ENCODE assay signal across 28 cellular contexts in the genomic region with DNA sequence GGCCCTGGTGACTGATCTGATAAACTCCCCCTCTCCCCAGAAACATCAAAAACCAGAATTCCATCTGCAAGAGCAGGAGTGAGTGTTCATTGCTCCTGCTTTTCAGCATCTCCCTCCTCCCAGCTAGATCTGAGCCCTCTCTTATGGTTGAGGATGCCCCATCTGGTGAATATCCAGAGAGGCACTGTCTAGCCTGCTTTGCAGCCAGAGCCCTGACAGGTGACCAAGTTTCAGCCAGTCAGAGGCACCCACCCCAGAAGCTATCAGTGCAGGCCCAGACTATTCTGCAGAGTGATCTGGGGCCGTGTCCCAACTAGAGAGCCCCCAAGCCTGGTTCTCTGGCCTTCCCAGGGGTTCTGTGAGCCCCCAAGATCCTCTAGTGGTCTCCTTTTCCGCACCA. TPM values are rescaled to one million over a fixed set of nuclear protein-coding genes. Genes with fewer than 3 reads are reported as not detected.
DNase-seq lines count a peak whose midpoint lies in the region; ATAC-seq, FAIRE-seq and TF ChIP-seq lines count a peak whose summit lies in the region.
"Had no signal": no experiment of that assay in that cellular context is flagged by ENCODE, and none has a peak within 500 bp of the region (broad histone marks: within the 10 kb centered on the region; RNA-seq: fewer than 3 reads in every experiment).

No MANE protein-coding gene starts in this region.

- TF ChIP-seq POLR2A in HepG2 (IDR thresholded peaks at IDR 0.05; ENCODE audit: insufficient read depth in 1 of 2, low read depth in 2 of 2, low read length in 2 of 2) = no peak
- no peak for TF ChIP-seq POLR2A in right lobe of liver (IDR thresholded peaks at IDR 0.05)
- no peak for TF ChIP-seq POLR2A in body of pancreas (IDR thresholded peaks at IDR 0.05)

- peak; percentile 55 for ATAC-seq in HepG2
- no peak for ATAC-seq in right lobe of liver
- peak; percentile 32; the same call in 1 of the 2 replicates for ATAC-seq in PC-3
- peak; percentile 16 for ATAC-seq in esophagus mucosa
- ATAC-seq in activated T-cell treated with anti-CD3 and anti-CD28 coated beads, Interleukin-2, amount 50 U/mL, for 72 hours (replicated peaks in 1 of 2) = no peak
- no peak for ATAC-seq in body of pancreas
- no peak for ATAC-seq in GM21723 (IDR thresholded peaks at IDR 0.05; ENCODE audit: unreplicated experiment)
- ATAC-seq: activated CD4-positive, CD25-positive, alpha-beta regulatory T cell treated with anti-CD3 and anti-CD28 coated beads, Interleukin-2, amount 50 U/mL, for 24 hours; left colon; naive thymus-derived CD4-positive, alpha-beta T cell; pancreas had no signal

- TF ChIP-seq EP300 in HepG2 (IDR thresholded peaks at IDR 0.05; ENCODE audit: low read depth in 2 of 2, low read length in 2 of 2) = no peak
- no peak for TF ChIP-seq EP300 in HepG2 (CRISPR knock-in tag; IDR thresholded peaks at IDR 0.05; ENCODE audit: borderline replicate concordance)

- peaks cover 22 to 68% of the 10 kb centered on the region in 2 experiments for H3K27me3 ChIP-seq in HepG2 (ENCODE audit: control insufficient read depth in 1 of 2, insufficient read depth in 2 of 2, low read length in 2 of 2)
- no peaks in the 10 kb centered on the region for H3K27me3 ChIP-seq in right lobe of liver
- peaks cover 59% of the 10 kb centered on the region for H3K27me3 ChIP-seq in PC-3 (ENCODE audit: low read length)
- H3K27me3 ChIP-seq in body of pancreas = no peaks in the 10 kb centered on the region
- H3K27me3 ChIP-seq: pancreas, testis had no signal

- peaks cover 4% of the 10 kb centered on the region for H3K4me1 Mint-ChIP-seq in activated T-cell treated with anti-CD3 and anti-CD28 coated beads, Interleukin-2, amount 50 U/mL, for 72 hours (ENCODE audit: low read depth)
- H3K4me1 Mint-ChIP-seq: activated CD4-positive, alpha-beta memory T cell treated with anti-CD3 and anti-CD28 coated beads, Interleukin-2, amount 10 ng/mL, durations not matched to agents 7 days and 5 days; activated naive CD8-positive, alpha-beta T cell treated with anti-CD3 and anti-CD28 coated beads, Interleukin-2, amount 10 ng/mL, durations not matched to agents 7 days and 5 days; CD14-positive monocyte; IgD-negative memory B cell; naive thymus-derived CD4-positive, alpha-beta T cell had no signal

- no peaks in the 10 kb centered on the region for H3K9me3 Mint-ChIP-seq in activated T-cell treated with anti-CD3 and anti-CD28 coated beads, Interleukin-2, amount 50 U/mL, for 72 hours
- H3K9me3 Mint-ChIP-seq: activated CD4-positive, alpha-beta memory T cell treated with anti-CD3 and anti-CD28 coated beads, Interleukin-2, amount 10 ng/mL, durations not matched to agents 7 days and 5 days; activated naive CD8-positive, alpha-beta T cell treated with anti-CD3 and anti-CD28 coated beads, Interleukin-2, amount 10 ng/mL, durations not matched to agents 7 days and 5 days; naive thymus-derived CD4-positive, alpha-beta T cell had no signal

- FAIRE-seq in HepG2 (lab: Jason Lieb, UNC) = no peak
- FAIRE-seq: astrocyte, pancreas had no signal

- CTCF ChIA-PET in HepG2 (lab: Yijun Ruan, JAX; ENCODE audit: low intra/inter-chr PET ratio, low total read pairs) (no interaction called here), PC-3 (lab: Charles Lee) (no interaction called here)

- no peaks in the 10 kb centered on the region for H3F3A ChIP-seq in PC-3 (ENCODE audit: low read length, unreplicated experiment)

- no peak for TF ChIP-seq CTCF in HepG2 (CRISPR knock-in tag; IDR thresholded peaks at IDR 0.05)
- no peak for TF ChIP-seq CTCF in right lobe of liver (IDR thresholded peaks at IDR 0.05)
- no peak for TF ChIP-seq CTCF in PC-3 (conservative IDR thresholded peaks at IDR 0.05; ENCODE audit: low read depth, low read length)
- TF ChIP-seq CTCF in body of pancreas (IDR thresholded peaks at IDR 0.05) = no peak

- in situ Hi-C loops in HepG2 (cut with HindIII; ENCODE audit: extremely low pct_ligation_motif_present, low pct_unique_long_range_greater_than_20kb) = no loop called here

- H3K4me3 ChIP-seq in HepG2 (replicated peaks in 1 of 3; ENCODE audit: insufficient read depth in 1 of 3, low read depth in 2 of 3, low read length in 3 of 3) (no peak overlapping the region), right lobe of liver (no peak overlapping the region), PC-3 (ENCODE audit: low read length) (no peak overlapping the region), body of pancreas (no peak overlapping the region)
- H3K4me3 ChIP-seq: heart left ventricle, pancreas, testis had no signal

- BruUV-seq in HepG2 (replicated peaks; lab: Mats Ljungman, UMichigan) = no TSS peak
- no TSS peak for BruUV-seq in PC-3 (replicated peaks; lab: Mats Ljungman, UMichigan)

- peaks cover 77% of the 10 kb centered on the region for H3K27me3 Mint-ChIP-seq in activated T-cell treated with anti-CD3 and anti-CD28 coated beads, Interleukin-2, amount 50 U/mL, for 72 hours (ENCODE audit: low read depth)

- TF ChIP-seq RAD21 in HepG2 (CRISPR knock-in tag; IDR thresholded peaks at IDR 0.05) = no peak

- H3K36me3 ChIP-seq in HepG2 (replicated peaks in 1 of 2; ENCODE audit: control insufficient read depth in 1 of 2, insufficient read depth in 2 of 2, low read length in 2 of 2) (no peaks in the 10 kb centered on the region), right lobe of liver (no peaks in the 10 kb centered on the region), PC-3 (ENCODE audit: low read depth, low read length) (no peaks in the 10 kb centered on the region), body of pancreas (replicated peaks in 1 of 2; ENCODE audit: insufficient read depth in 1 of 2, low read depth in 2 of 2) (no peaks in the 10 kb centered on the region)
- H3K36me3 ChIP-seq: heart left ventricle, pancreas had no signal

- H3K9ac ChIP-seq in HepG2 (ENCODE audit: insufficient read depth, low read depth, low read length) (no peak overlapping the region), PC-3 (ENCODE audit: low read length) (no peak overlapping the region)

- H3K27ac ChIP-seq in HepG2 (ENCODE audit: extremely low read length, insufficient read depth, low read length) (no peak overlapping the region), right lobe of liver (no peak overlapping the region), PC-3 (ENCODE audit: low read length) (no peak overlapping the region), body of pancreas (no peak overlapping the region)
- H3K27ac ChIP-seq: epithelial cell of prostate, heart left ventricle, pancreas, RWPE1, testis had no signal

- intact Hi-C loops in HepG2 (cut with micrococcal nuclease; ENCODE audit: unreplicated experiment) (no loop called here), right lobe of liver (cut with DNase I) (no loop called here), PC-3 (cut with micrococcal nuclease) (no loop called here), body of pancreas (cut with DNase I) (no loop called here)

- POLR2A ChIA-PET in HepG2 (lab: Yijun Ruan, JAX) (no interaction called here), PC-3 (lab: Charles Lee; ENCODE audit: unreplicated experiment) (no interaction called here)

- H3K9me3 ChIP-seq in HepG2 (ENCODE audit: low read length) (no peaks in the 10 kb centered on the region), right lobe of liver (no peaks in the 10 kb centered on the region), PC-3 (ENCODE audit: low read length) (no peaks in the 10 kb centered on the region), body of pancreas (no peaks in the 10 kb centered on the region)
- H3K9me3 ChIP-seq: heart left ventricle, pancreas, testis had no signal

- H3K36me3 Mint-ChIP-seq in activated T-cell treated with anti-CD3 and anti-CD28 coated beads, Interleukin-2, amount 50 U/mL, for 72 hours (ENCODE audit: insufficient read depth in 2 of 2) = no peaks in the 10 kb centered on the region
- H3K36me3 Mint-ChIP-seq: activated naive CD8-positive, alpha-beta T cell treated with anti-CD3 and anti-CD28 coated beads, Interleukin-2, amount 10 ng/mL, durations not matched to agents 7 days and 5 days; CD14-positive monocyte; naive thymus-derived CD4-positive, alpha-beta T cell had no signal

- H3K4me3 Mint-ChIP-seq in activated T-cell treated with anti-CD3 and anti-CD28 coated beads, Interleukin-2, amount 50 U/mL, for 72 hours = no peak overlapping the region
- H3K4me3 Mint-ChIP-seq: activated CD4-positive, alpha-beta memory T cell treated with anti-CD3 and anti-CD28 coated beads, Interleukin-2, amount 10 ng/mL, durations not matched to agents 7 days and 5 days; activated naive CD8-positive, alpha-beta T cell treated with anti-CD3 and anti-CD28 coated beads, Interleukin-2, amount 10 ng/mL, durations not matched to agents 7 days and 5 days; CD14-positive monocyte; IgD-negative memory B cell; naive thymus-derived CD4-positive, alpha-beta T cell had no signal

- WGBS in HepG2 (ENCODE audit: low lambda C conversion rate) = 6% methylated on average over 2 of the region's 2 CpGs
- WGBS in right lobe of liver (ENCODE audit: insufficient coverage, low coverage, low lambda C conversion rate, missing lambda C conversion rate) = no CpG with 5 or more reads among the region's 2 CpGs
- WGBS in body of pancreas, 2 donors = 83 to 86% methylated on average over 1 of the region's 2 CpGs

- DNase-seq in HepG2 (ENCODE audit: low spot score) (no peak), right lobe of liver (no peak), PC-3 (no peak), body of pancreas (no peak)
- no peak for DNase-seq in activated T-cell treated with anti-CD3 and anti-CD28 coated beads, Interleukin-2, amount 50 U/mL, for 72 hours
- DNase-seq: activated CD4-positive, alpha-beta memory T cell treated with anti-CD3 and anti-CD28 coated beads, Interleukin-2, amount 10 ng/mL, durations not matched to agents 7 days and 5 days; activated effector memory CD4-positive, alpha-beta T cell treated with Interleukin-2 at 50 U/mL for 16 hours; activated naive CD8-positive, alpha-beta T cell treated with anti-CD3 and anti-CD28 coated beads, Interleukin-2, amount 10 ng/mL, durations not matched to agents 7 days and 5 days; Calu3; HCEC 1CT; heart left ventricle; left colon; MM.1S; naive thymus-derived CD4-positive, alpha-beta T cell; NCI-H1436; pancreas; stimulated activated naive CD4-positive, alpha-beta T cell treated with Interleukin-2 at 50 U/mL for 16 hours; SW 1271; testis had no signal

- H4K20me1 ChIP-seq in HepG2 (ENCODE audit: insufficient read depth, low read length) = peaks cover 2% of the 10 kb centered on the region; the same call in 1 of the 2 replicates
- H4K20me1 ChIP-seq in PC-3 (ENCODE audit: low read length) = no peaks in the 10 kb centered on the region

- H3K79me2 ChIP-seq in HepG2 (ENCODE audit: insufficient read depth, low read length) (no peaks in the 10 kb centered on the region), PC-3 (ENCODE audit: low read length) (no peaks in the 10 kb centered on the region)

- no peaks in the 10 kb centered on the region for H3K4me1 ChIP-seq in HepG2 (ENCODE audit: insufficient read depth, low read length)
- no peaks in the 10 kb centered on the region for H3K4me1 ChIP-seq in right lobe of liver
- H3K4me1 ChIP-seq in PC-3 (ENCODE audit: insufficient read depth, low read length) = peaks cover 6% of the 10 kb centered on the region; the same call in 1 of the 2 replicates
- no peaks in the 10 kb centered on the region for H3K4me1 ChIP-seq in body of pancreas
- H3K4me1 ChIP-seq: heart left ventricle, pancreas, testis had no signal

- H3K27ac Mint-ChIP-seq in activated T-cell treated with anti-CD3 and anti-CD28 coated beads, Interleukin-2, amount 50 U/mL, for 72 hours = no peak overlapping the region
- H3K27ac Mint-ChIP-seq: activated CD4-positive, alpha-beta memory T cell treated with anti-CD3 and anti-CD28 coated beads, Interleukin-2, amount 10 ng/mL, durations not matched to agents 7 days and 5 days; activated naive CD8-positive, alpha-beta T cell treated with anti-CD3 and anti-CD28 coated beads, Interleukin-2, amount 10 ng/mL, durations not matched to agents 7 days and 5 days; CD14-positive monocyte; IgD-negative memory B cell; naive thymus-derived CD4-positive, alpha-beta T cell had no signal

- H2AFZ ChIP-seq in HepG2 (ENCODE audit: low read length) = no peak overlapping the region
- no peak overlapping the region for H2AFZ ChIP-seq in PC-3 (ENCODE audit: low read length)

- H3K9me2 ChIP-seq in PC-3 (replicated peaks; ENCODE audit: low read length) = no peaks in the 10 kb centered on the region

- H3K4me2 ChIP-seq in HepG2 (ENCODE audit: low read depth, low read length) (no peak overlapping the region), PC-3 (ENCODE audit: low read length) (no peak overlapping the region)

RNA-seq across cellular contexts. Expression of a gene that starts 6.4 kb away (rescaled TPM):
- total RNA-seq in HepG2 (2016; rRNA removed; fragmentation: Illumina TruSeq; extraction: Trizol) = not detected in 2 replicates
- not detected in 2 replicates for total RNA-seq in HepG2 (2016; cell fraction: cytosol; rRNA removed; fragmentation: Illumina TruSeq; extraction: Trizol; ENCODE audit: low read depth)
- total RNA-seq in HepG2 (2016; cell fraction: insoluble cytoplasmic fraction; rRNA removed; fragmentation: Illumina TruSeq; extraction: Trizol) = not detected in 2 replicates
- total RNA-seq in HepG2 (2016; cell fraction: membrane; rRNA removed; fragmentation: Illumina TruSeq; extraction: Trizol) = not detected in 2 replicates
- not detected in 2 replicates for total RNA-seq in HepG2 (2016; cell fraction: nucleus; rRNA removed; fragmentation: Illumina TruSeq; extraction: Trizol)
- polyA plus RNA-seq in HepG2 (2011; rRNA removed) = not detected in 2 replicates
- not detected in 2 replicates for polyA plus RNA-seq in HepG2 (2011; cell fraction: cytosol; rRNA removed)
- not detected in 2 replicates for polyA plus RNA-seq in HepG2 (2011; cell fraction: nucleus; rRNA removed)
- not detected in 2 replicates for polyA plus RNA-seq in HepG2 (2012)
- not detected in 2 replicates for polyA plus RNA-seq in HepG2 (2016; cell fraction: cytosol; fragmentation: Illumina TruSeq; extraction: Trizol; ENCODE audit: low read depth)
- polyA plus RNA-seq in HepG2 (2016; cell fraction: insoluble cytoplasmic fraction; fragmentation: Illumina TruSeq; extraction: Trizol; ENCODE audit: low read depth) = not detected in 2 replicates
- not detected in 2 replicates for polyA plus RNA-seq in HepG2 (2016; cell fraction: membrane; fragmentation: Illumina TruSeq; extraction: Trizol; ENCODE audit: low read depth)
- not detected in 2 replicates for polyA plus RNA-seq in HepG2 (2016; cell fraction: nucleus; fragmentation: Illumina TruSeq; extraction: Trizol; ENCODE audit: insufficient read depth, low read depth)
- not detected in 2 replicates for polyA minus RNA-seq in HepG2 (2011; rRNA and poly(A)+ RNA removed; ENCODE audit: low replicate concordance)
- polyA minus RNA-seq in HepG2 (2011; cell fraction: cytosol; rRNA and poly(A)+ RNA removed) = not detected in 2 replicates
- not detected in 2 replicates for polyA minus RNA-seq in HepG2 (2011; cell fraction: nucleus; rRNA and poly(A)+ RNA removed)
- total RNA-seq in right lobe of liver = not detected
- total RNA-seq in PC-3 (2014; rRNA removed) = not detected in 2 replicates
- total RNA-seq in esophagus mucosa = 34.2 TPM
- under 1 TPM; 0.31 to 0.39 TPM for total RNA-seq in activated T-cell treated with anti-CD3 and anti-CD28 coated beads, Interleukin-2, amount 50 U/mL, for 72 hours
- total RNA-seq in body of pancreas = 1 to 10 TPM in 1 of 2 donors, not detected in 1; 4.2 TPM
- total RNA-seq: activated CD4-positive, alpha-beta memory T cell treated with anti-CD3 and anti-CD28 coated beads, Interleukin-2, amount 10 ng/mL, durations not matched to agents 7 days and 5 days; activated naive CD8-positive, alpha-beta T cell treated with anti-CD3 and anti-CD28 coated beads, Interleukin-2, amount 10 ng/mL, durations not matched to agents 7 days and 5 days; Calu3; naive thymus-derived CD4-positive, alpha-beta T cell had no signal
- polyA plus RNA-seq: CD14-positive monocyte; IgD-negative memory B cell; naive thymus-derived CD4-positive, alpha-beta T cell had no signal

RNA-seq across cellular contexts. Expression of a gene that starts 56.7 kb away (rescaled TPM):
- total RNA-seq in HepG2 (2016; rRNA removed; fragmentation: Illumina TruSeq; extraction: Trizol) (not detected in 2 replicates), right lobe of liver (not detected), PC-3 (2014; rRNA removed) (not detected in 2 replicates), esophagus mucosa (not detected), body of pancreas (not detected)
- total RNA-seq in HepG2 (2016; cell fraction: cytosol; rRNA removed; fragmentation: Illumina TruSeq; extraction: Trizol; ENCODE audit: low read depth) = not detected in 2 replicates
- total RNA-seq in HepG2 (2016; cell fraction: insoluble cytoplasmic fraction; rRNA removed; fragmentation: Illumina TruSeq; extraction: Trizol) = not detected in 2 replicates
- total RNA-seq in HepG2 (2016; cell fraction: membrane; rRNA removed; fragmentation: Illumina TruSeq; extraction: Trizol) = not detected in 2 replicates
- not detected in 2 replicates for total RNA-seq in HepG2 (2016; cell fraction: nucleus; rRNA removed; fragmentation: Illumina TruSeq; extraction: Trizol)
- not detected in 2 replicates for polyA plus RNA-seq in HepG2 (2011; rRNA removed)
- not detected in 2 replicates for polyA plus RNA-seq in HepG2 (2011; cell fraction: cytosol; rRNA removed)
- polyA plus RNA-seq in HepG2 (2011; cell fraction: nucleus; rRNA removed) = not detected in 2 replicates
- not detected in 2 replicates for polyA plus RNA-seq in HepG2 (2012)
- polyA plus RNA-seq in HepG2 (2016; cell fraction: cytosol; fragmentation: Illumina TruSeq; extraction: Trizol; ENCODE audit: low read depth) = not detected in 2 replicates
- polyA plus RNA-seq in HepG2 (2016; cell fraction: insoluble cytoplasmic fraction; fragmentation: Illumina TruSeq; extraction: Trizol; ENCODE audit: low read depth) = not detected in 2 replicates
- polyA plus RNA-seq in HepG2 (2016; cell fraction: membrane; fragmentation: Illumina TruSeq; extraction: Trizol; ENCODE audit: low read depth) = not detected in 2 replicates
- not detected in 2 replicates for polyA plus RNA-seq in HepG2 (2016; cell fraction: nucleus; fragmentation: Illumina TruSeq; extraction: Trizol; ENCODE audit: insufficient read depth, low read depth)
- not detected in 2 replicates for polyA minus RNA-seq in HepG2 (2011; rRNA and poly(A)+ RNA removed; ENCODE audit: low replicate concordance)
- polyA minus RNA-seq in HepG2 (2011; cell fraction: cytosol; rRNA and poly(A)+ RNA removed) = not detected in 2 replicates
- polyA minus RNA-seq in HepG2 (2011; cell fraction: nucleus; rRNA and poly(A)+ RNA removed) = not detected in 2 replicates
- total RNA-seq in activated T-cell treated with anti-CD3 and anti-CD28 coated beads, Interleukin-2, amount 50 U/mL, for 72 hours = not detected
- total RNA-seq: activated CD4-positive, alpha-beta memory T cell treated with anti-CD3 and anti-CD28 coated beads, Interleukin-2, amount 10 ng/mL, durations not matched to agents 7 days and 5 days; activated naive CD8-positive, alpha-beta T cell treated with anti-CD3 and anti-CD28 coated beads, Interleukin-2, amount 10 ng/mL, durations not matched to agents 7 days and 5 days; astrocyte; Calu3; cerebellum; heart left ventricle; left colon; naive thymus-derived CD4-positive, alpha-beta T cell; pancreas had no signal
- polyA plus RNA-seq: CD14-positive monocyte; heart left ventricle; IgD-negative memory B cell; naive thymus-derived CD4-positive, alpha-beta T cell; pancreas had no signal

Comparison
In these comparisons a context has a peak if more than half of its experiments do, and no peak if none do; other contexts are left out.
1. ATAC-seq: peak in HepG2 (single experiment), PC-3 (single experiment) and esophagus mucosa (single experiment); none in right lobe of liver (0 of 4), activated T-cell treated with anti-CD3 and anti-CD28 coated beads, Interleukin-2, amount 50 U/mL, for 72 hours (0 of 2), body of pancreas (single experiment) and GM21723 (single experiment).